In genomic region chr2:58540680-58541079, GRCh38 we compare ENCODE assay signal across 21 cellular contexts.
DNase-seq lines count a peak whose midpoint lies in the region; ATAC-seq, FAIRE-seq and TF ChIP-seq lines count a peak whose summit lies in the region.
"Had no signal": no experiment of that assay in that cellular context is flagged by ENCODE, and none has a peak within 500 bp of the region (broad histone marks: within the 10 kb centered on the region; RNA-seq: fewer than 3 reads in every experiment).

No MANE protein-coding gene starts in this region.

- H3K9me3 ChIP-seq in HUES48 (ENCODE audit: control insufficient read depth, insufficient read depth, low read length), result no peaks in the 10 kb centered on the region
- no peaks in the 10 kb centered on the region for H3K9me3 ChIP-seq in iPS-18a (ENCODE audit: control insufficient read depth, low read depth, low read length)
- no peaks in the 10 kb centered on the region for H3K9me3 ChIP-seq in pancreas
- no peaks in the 10 kb centered on the region for H3K9me3 ChIP-seq in T-helper 17 cell (ENCODE audit: control insufficient read depth, low read length, poor library complexity, severe bottlenecking)
- H3K9me3 ChIP-seq: BLaER1, gastrocnemius medialis, HAP-1, MG63, testis had no signal

- peaks cover 11% of the 10 kb centered on the region for H3K4me1 Mint-ChIP-seq in progenitor cell of endocrine pancreas (ENCODE audit: low read depth)
- no peaks in the 10 kb centered on the region for H3K4me1 Mint-ChIP-seq in T-helper 17 cell

- peak overlapping the region; percentile 19 for H3K27ac Mint-ChIP-seq in progenitor cell of endocrine pancreas
- no peak overlapping the region for H3K27ac Mint-ChIP-seq in T-helper 17 cell
- H3K27ac Mint-ChIP-seq: T-helper 1 cell treated with Interleukin-12 subunit alpha and Interleukin-12 subunit beta and Interleukin-4 antibody, amounts not matched to agents 30 μg/mL and 1 μg/mL, for 36 hours had no signal

- H3K27me3 ChIP-seq in HUES48 (ENCODE audit: control insufficient read depth, insufficient read depth, low read length) (no peaks in the 10 kb centered on the region), iPS-18a (ENCODE audit: control insufficient read depth, insufficient read depth, low read length) (no peaks in the 10 kb centered on the region), pancreas (no peaks in the 10 kb centered on the region)
- H3K27me3 ChIP-seq: BLaER1, MG63, testis had no signal

- TF ChIP-seq CTCF in progenitor cell of endocrine pancreas (IDR thresholded peaks at IDR 0.05; ENCODE audit: unreplicated experiment), result no peak
- TF ChIP-seq CTCF in pancreas (IDR thresholded peaks at IDR 0.05), result no peak

- H3K27me3 Mint-ChIP-seq in progenitor cell of endocrine pancreas (peaks cover 6% of the 10 kb centered on the region), T-helper 17 cell (peaks cover 6% of the 10 kb centered on the region)

- H3K27ac ChIP-seq in HUES48 (ENCODE audit: low read depth, low read length) (peak overlapping the region; percentile 100), iPS-18a (ENCODE audit: low read length) (peak overlapping the region; percentile 95), pancreas (no peak overlapping the region)
- H3K27ac ChIP-seq: BLaER1, gastrocnemius medialis, testis had no signal

- H3K36me3 Mint-ChIP-seq in progenitor cell of endocrine pancreas (ENCODE audit: insufficient read depth) (no peaks in the 10 kb centered on the region), T-helper 17 cell (ENCODE audit: low read depth) (no peaks in the 10 kb centered on the region)

- no peak for ATAC-seq in HG03432 (IDR thresholded peaks at IDR 0.05; ENCODE audit: unreplicated experiment)
- no peak for ATAC-seq in pancreas
- no peak for ATAC-seq in T-helper 17 cell
- ATAC-seq: activated CD4-positive, CD25-positive, alpha-beta regulatory T cell treated with anti-CD3 and anti-CD28 coated beads, Interleukin-2, amount 50 U/mL, for 24 hours; gastrocnemius medialis had no signal

- DNase-seq in amniotic epithelial cell (ENCODE audit: low read depth) (peak; percentile 19), progenitor cell of endocrine pancreas (ENCODE audit: low spot score, unreplicated experiment) (no peak), pancreas (no peak), HUDEP-2 (lab: John Stamatoyannopoulos, UW; ENCODE audit: unreplicated experiment in 76 of 76) (no peak), T-helper 17 cell (no peak)
- DNase-seq: activated effector memory CD4-positive, alpha-beta T cell treated with Interleukin-2 at 50 U/mL for 16 hours; gastrocnemius medialis; MG63; NCI-H2171; stimulated activated CD4-positive, alpha-beta T cell treated with anti-CD3 and anti-CD28 coated beads, Interleukin-4, amount 100 ng/mL, for 4 hours; testis had no signal

- peak overlapping the region; percentile 70 for H3K9ac ChIP-seq in HUES48 (ENCODE audit: low read depth, low read length)
- H3K9ac ChIP-seq in iPS-18a (ENCODE audit: low read length), result peak overlapping the region; percentile 69
- H3K9ac ChIP-seq: BLaER1 had no signal

- no peaks in the 10 kb centered on the region for H3K9me3 Mint-ChIP-seq in progenitor cell of endocrine pancreas (ENCODE audit: low read depth)
- H3K9me3 Mint-ChIP-seq: T-helper 1 cell treated with Interleukin-12 subunit alpha and Interleukin-12 subunit beta and Interleukin-4 antibody, amounts not matched to agents 30 μg/mL and 1 μg/mL, for 36 hours had no signal

- FAIRE-seq in pancreas (lab: Jason Lieb, UNC), result no peak
- FAIRE-seq: colon, keratinocyte had no signal

- H3K4me3 Mint-ChIP-seq in progenitor cell of endocrine pancreas (ENCODE audit: low read depth) (no peak overlapping the region), T-helper 17 cell (no peak overlapping the region)
- H3K4me3 Mint-ChIP-seq: T-helper 1 cell treated with Interleukin-12 subunit alpha and Interleukin-12 subunit beta and Interleukin-4 antibody, amounts not matched to agents 30 μg/mL and 1 μg/mL, for 36 hours had no signal

- H3K36me3 ChIP-seq in HUES48 (ENCODE audit: control insufficient read depth, insufficient read depth, low read length) (no peaks in the 10 kb centered on the region), iPS-18a (ENCODE audit: control insufficient read depth, low read depth, low read length) (no peaks in the 10 kb centered on the region), pancreas (no peaks in the 10 kb centered on the region)
- H3K36me3 ChIP-seq: BLaER1, gastrocnemius medialis, HAP-1, MG63 had no signal

- WGBS in pancreas, 2 donors, result 54 to 62% methylated on average over 4 of the region's 4 CpGs

- H3K4me1 ChIP-seq in HUES48 (ENCODE audit: control insufficient read depth, insufficient read depth, low read length) (peaks cover 82% of the 10 kb centered on the region), iPS-18a (ENCODE audit: control insufficient read depth, low read depth, low read length) (peaks cover 77% of the 10 kb centered on the region), pancreas (no peaks in the 10 kb centered on the region)
- H3K4me1 ChIP-seq: BLaER1, gastrocnemius medialis, testis had no signal

- intact Hi-C loops in pancreas (cut with DNase I), result no loop called here

- H3K4me3 ChIP-seq in HUES48 (ENCODE audit: low read depth, low read length), result peak overlapping the region; percentile 56
- H3K4me3 ChIP-seq in iPS-18a (ENCODE audit: low read length), result peak overlapping the region; percentile 60
- H3K4me3 ChIP-seq in pancreas, result no peak overlapping the region
- H3K4me3 ChIP-seq: BLaER1, gastrocnemius medialis, HAP-1, MG63, skin epidermis, testis had no signal

Comparison
In these comparisons a context has a peak if more than half of its experiments do, and no peak if none do; other contexts are left out.
1. H3K27ac ChIP-seq: peak in HUES48 (single experiment) and iPS-18a (single experiment); none in pancreas (0 of 4).
2. H3K4me3 ChIP-seq: peak in HUES48 (single experiment) and iPS-18a (single experiment); none in pancreas (0 of 4).